Comparison of ENCODE assay signal across 35 cellular contexts in the genomic region with DNA sequence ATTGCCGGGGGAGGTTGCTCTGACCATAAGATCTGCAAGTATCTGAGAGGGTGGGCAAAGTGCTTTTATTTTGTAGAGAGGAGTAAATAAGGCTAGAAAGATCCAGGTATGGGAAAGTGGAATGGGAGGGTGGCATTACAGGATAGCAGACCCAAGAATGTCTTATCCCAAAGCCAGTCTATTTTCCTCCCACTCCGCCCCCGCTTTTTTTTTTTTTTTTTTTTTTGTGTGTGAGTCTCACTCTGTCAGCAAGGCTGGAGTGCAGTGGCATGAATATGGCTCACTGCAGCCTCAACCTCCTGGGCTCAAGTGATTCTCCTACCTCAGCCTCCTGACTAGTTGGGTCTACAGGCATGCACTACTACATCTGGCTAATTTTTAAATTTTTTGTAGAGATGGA.
"Had no signal": no experiment of that assay in that cellular context is flagged by ENCODE, and none has a peak within 500 bp of the region (broad histone marks: within the 10 kb centered on the region; RNA-seq: fewer than 3 reads in every experiment).

No MANE protein-coding gene starts in this region.

- H3K4me3 ChIP-seq: MG63 had no signal

- DNase-seq: Karpas-422, Kasumi-1, MG63, MM.1S, MV-4-11, NCI-H1048, NCI-H1092, NCI-H1092 treated with DMSO at 0.1 percent for 48 hours, NCI-H1105, NCI-H1105 treated with DMSO at 0.1 percent for 48 hours, NCI-H1417, NCI-H1417 treated with DMSO at 0.1 percent for 48 hours, NCI-H1436 treated with DMSO at 0.1 percent for 48 hours, NCI-H146, NCI-H1694, NCI-H1694 treated with DMSO at 0.1 percent for 48 hours, NCI-H187, NCI-H187 treated with DMSO at 0.1 percent for 48 hours, NCI-H1930, NCI-H2029, NCI-H2029 treated with DMSO at 0.1 percent for 48 hours, NCI-H2081, NCI-H2081 treated with DMSO at 0.1 percent for 48 hours, NCI-H2107, NCI-H2171, NCI-H2171 treated with DMSO at 0.1 percent for 48 hours, NCI-H2227 treated with DMSO at 0.1 percent for 48 hours, NCI-H226, NCI-H345, NCI-H446, NCI-H446 treated with DMSO at 0.1 percent for 48 hours, NCI-H510A, NCI-H510A treated with DMSO at 0.1 percent for 48 hours, NCI-H524, NCI-H524 treated with DMSO at 0.1 percent for 48 hours had no signal

- H3K27me3 ChIP-seq: MG63 had no signal

- H3K36me3 ChIP-seq: MG63 had no signal

- H3K9me3 ChIP-seq: MG63 had no signal
